In the genomic region with DNA sequence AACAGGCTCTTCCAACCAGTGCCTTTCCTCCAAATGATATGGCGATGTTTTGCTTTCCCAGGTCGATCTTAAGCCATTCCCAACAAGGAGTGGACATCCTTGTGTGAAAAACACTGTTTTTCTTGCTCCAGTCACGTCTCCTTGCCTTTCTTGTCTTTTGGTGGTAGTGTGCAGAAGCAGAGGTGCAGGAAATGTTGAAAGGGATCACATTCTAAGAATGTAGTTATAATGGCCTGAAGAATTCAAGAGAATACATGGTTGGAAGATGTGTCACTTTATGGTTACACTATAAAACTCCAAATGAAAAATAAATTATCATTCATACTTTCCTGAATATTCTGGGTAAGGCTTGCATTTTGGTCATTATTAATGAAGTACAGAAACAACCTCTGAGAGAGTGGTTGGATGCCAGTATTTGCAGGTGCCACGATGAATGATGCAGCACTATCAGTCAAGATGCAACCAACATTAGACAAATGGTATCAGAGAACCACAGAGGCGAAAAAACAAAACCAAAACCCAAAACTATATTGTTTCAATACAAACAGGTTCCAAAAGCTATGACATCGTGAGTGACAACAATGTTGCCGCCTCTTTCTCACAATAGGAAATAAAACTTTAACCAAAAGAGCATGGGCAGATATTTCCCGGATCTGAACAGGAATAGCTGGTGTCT, we compare ENCODE assay signal across 27 cellular contexts.
"Had no signal": no experiment of that assay in that cellular context is flagged by ENCODE, and none has a peak within 500 bp of the region (broad histone marks: within the 10 kb centered on the region; RNA-seq: fewer than 3 reads in every experiment).

No MANE protein-coding gene starts in this region.

- H3K4me1 ChIP-seq: esophagus squamous epithelium, heart right ventricle, left lung, prostate gland, right atrium auricular region, sigmoid colon, spleen, testis, tibial artery had no signal

- H3K9ac ChIP-seq: neural progenitor cell had no signal

- H3K4me2 ChIP-seq: neural progenitor cell had no signal

- FAIRE-seq: endometrium, islet of Langerhans had no signal

- H3K27ac ChIP-seq: esophagus squamous epithelium, heart right ventricle, left lung, neural progenitor cell, prostate gland, right atrium auricular region, sigmoid colon, skin epidermis, spleen, testis, tibial artery had no signal

- H2AFZ ChIP-seq: neural progenitor cell had no signal

- H3K36me3 ChIP-seq: heart right ventricle, neural progenitor cell, prostate gland, right atrium auricular region had no signal

- H3K9me3 ChIP-seq: esophagus squamous epithelium, heart right ventricle, left lung, prostate gland, right atrium auricular region, sigmoid colon, spleen, testis had no signal

- DNase-seq: dermis blood vessel endothelial cell; effector memory CD4-positive, alpha-beta T cell; erythroblast; esophagus squamous epithelium; foreskin melanocyte; glutamatergic neuron; heart right ventricle; hippocampal formation; left cardiac atrium; left lung; mammary epithelial cell; mesendoderm; midbrain; naive thymus-derived CD4-positive, alpha-beta T cell; sigmoid colon; spleen; stimulated activated CD4-positive, alpha-beta T cell treated with anti-CD3 and anti-CD28 coated beads, Interleukin-4, amount 100 ng/mL, for 4 hours; stimulated activated naive CD8-positive, alpha-beta T cell treated with anti-CD3 and anti-CD28 coated beads, Interleukin-15, Interleukin-2, amounts not matched to agents 100 U/mL and 50 U/mL, for 24 hours; substantia nigra; testis; tibial artery had no signal

- H3K27me3 ChIP-seq: esophagus squamous epithelium, left lung, neural progenitor cell, right atrium auricular region, sigmoid colon, spleen, testis, tibial artery had no signal

- H3K4me3 ChIP-seq: esophagus squamous epithelium, heart right ventricle, left lung, neural progenitor cell, prostate gland, right atrium auricular region, sigmoid colon, skin epidermis, spleen, testis, tibial artery had no signal
